In the genomic region with DNA sequence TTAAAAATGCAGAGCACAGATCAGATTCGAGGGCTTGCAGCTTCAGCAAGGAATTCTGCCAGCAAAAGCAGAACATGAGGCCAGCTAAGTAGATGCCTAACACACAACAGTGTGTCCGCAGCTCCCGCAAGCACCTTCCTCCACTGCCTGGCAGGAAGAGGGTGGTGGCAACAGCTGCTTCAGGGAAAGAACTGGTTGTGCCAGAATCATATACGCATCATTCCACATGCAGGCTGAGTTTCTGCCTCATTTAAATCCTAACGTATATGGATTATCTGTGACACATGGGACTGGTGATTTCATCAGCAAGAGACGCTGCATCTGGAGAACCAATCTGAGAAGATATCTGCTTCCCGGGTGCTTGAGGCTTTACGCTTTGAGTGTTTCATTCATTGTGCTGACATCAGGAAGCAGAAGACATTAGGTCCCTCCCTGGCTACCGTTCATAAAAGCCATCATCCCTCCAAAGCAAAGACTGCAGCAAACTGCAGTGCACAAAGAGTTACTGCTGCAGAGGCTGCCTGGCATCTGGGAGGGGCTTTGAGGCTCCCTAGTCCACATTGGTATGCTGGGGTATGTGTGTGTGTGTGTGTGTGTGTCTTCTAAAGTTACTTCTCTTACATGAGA, we compare ENCODE assay signal across 17 cellular contexts.
DNase-seq lines count a peak whose midpoint lies in the region; TF ChIP-seq lines count a peak whose summit lies in the region.
"Had no signal": no experiment of that assay in that cellular context is flagged by ENCODE, and none has a peak within 500 bp of the region (broad histone marks: within the 10 kb centered on the region; RNA-seq: fewer than 3 reads in every experiment).

No MANE protein-coding gene starts in this region.

- WGBS in mesendoderm (ENCODE audit: extremely low coverage, insufficient coverage, low lambda C conversion rate): no CpG with 5 or more reads among the region's 9 CpGs

- no peaks in the 10 kb centered on the region for H3K27me3 ChIP-seq in mesendoderm (ENCODE audit: insufficient read depth, low read length, poor library complexity)
- H3K27me3 ChIP-seq: uterus had no signal

- no peak overlapping the region for H3K23ac ChIP-seq in mesendoderm (ENCODE audit: low read length)

- H3K27me3 Mint-ChIP-seq in type B pancreatic cell: no peaks in the 10 kb centered on the region
- no peaks in the 10 kb centered on the region for H3K27me3 Mint-ChIP-seq in activated CD4-positive, alpha-beta T cell treated with anti-CD3 and anti-CD28 coated beads, Interleukin-2, amount 10 ng/mL, durations not matched to agents 24 days and 14 days

- H2BK15ac ChIP-seq in mesendoderm (replicated peaks; ENCODE audit: low read depth): no peak overlapping the region

- DNase-seq in NCI-H82 (lab: John Stamatoyannopoulos, UW) (peak; percentile 5), NCI-H82 treated with DMSO at 0.1 percent for 48 hours (lab: John Stamatoyannopoulos, UW; ENCODE audit: unreplicated experiment) (no peak), astrocyte of the hippocampus (ENCODE audit: low read depth, low spot score) (peak; percentile 61), mesendoderm (peak; percentile 20), type B pancreatic cell (ENCODE audit: extremely low spot score, unreplicated experiment) (no peak), NOMO-1 treated with DMSO at 0.1 percent for 48 hours (lab: John Stamatoyannopoulos, UW; ENCODE audit: unreplicated experiment) (no peak), NCI-H2171 treated with DMSO at 0.1 percent for 48 hours (lab: John Stamatoyannopoulos, UW) (no peak)
- no peak for DNase-seq in activated CD4-positive, alpha-beta T cell treated with anti-CD3 and anti-CD28 coated beads, Interleukin-2, amount 10 ng/mL, durations not matched to agents 24 days and 14 days
- DNase-seq: activated CD4-positive, alpha-beta T cell treated with anti-CD3 and anti-CD28 coated beads, Interleukin-2, amount 50 U/mL, for 1 hour; activated effector memory CD4-positive, alpha-beta T cell treated with anti-CD3 and anti-CD28 coated beads, Interleukin-2, amount 50 U/mL, for 16 hours; central memory CD4-positive, alpha-beta T cell; islet precursor cell; Karpas-422; naive B cell; NCI-H524 treated with DMSO at 0.1 percent for 48 hours; stimulated activated CD8-positive, alpha-beta memory T cell treated with anti-CD3 and anti-CD28 coated beads, Interleukin-4, amount 100 ng/mL, for 48 hours; uterus had no signal

- H3K56ac ChIP-seq in mesendoderm (ENCODE audit: low read length): no peak overlapping the region

- no peak overlapping the region for H3K27ac ChIP-seq in mesendoderm (ENCODE audit: low read depth, low read length)
- H3K27ac ChIP-seq: uterus had no signal

- H2BK5ac ChIP-seq in mesendoderm (ENCODE audit: low read length): no peak overlapping the region

- H4K8ac ChIP-seq in mesendoderm (ENCODE audit: low read depth, low read length): no peak overlapping the region

- intact Hi-C loops in activated CD4-positive, alpha-beta T cell treated with anti-CD3 and anti-CD28 coated beads, Interleukin-2, amount 10 ng/mL, durations not matched to agents 24 days and 14 days (cut with micrococcal nuclease): no loop called here

- no peak overlapping the region for H3K4me3 Mint-ChIP-seq in type B pancreatic cell
- H3K4me3 Mint-ChIP-seq in activated CD4-positive, alpha-beta T cell treated with anti-CD3 and anti-CD28 coated beads, Interleukin-2, amount 10 ng/mL, durations not matched to agents 24 days and 14 days: no peak overlapping the region
- H3K4me3 Mint-ChIP-seq: naive B cell had no signal

- no peak overlapping the region for H3K4me2 ChIP-seq in mesendoderm (ENCODE audit: low read length)

- H3K4me3 ChIP-seq in mesendoderm (ENCODE audit: low read length): no peak overlapping the region
- H3K4me3 ChIP-seq: uterus had no signal

- no peaks in the 10 kb centered on the region for H3K36me3 ChIP-seq in mesendoderm (ENCODE audit: control insufficient read depth, insufficient read depth, low read length)
- H3K36me3 ChIP-seq: uterus had no signal

- no peak overlapping the region for H2AK5ac ChIP-seq in mesendoderm (ENCODE audit: low read length)

- no peaks in the 10 kb centered on the region for H3K4me1 ChIP-seq in mesendoderm (ENCODE audit: control insufficient read depth, low read depth, low read length)
- H3K4me1 ChIP-seq: uterus had no signal

- peaks cover 8% of the 10 kb centered on the region for H3K36me3 Mint-ChIP-seq in type B pancreatic cell
- no peaks in the 10 kb centered on the region for H3K36me3 Mint-ChIP-seq in activated CD4-positive, alpha-beta T cell treated with anti-CD3 and anti-CD28 coated beads, Interleukin-2, amount 10 ng/mL, durations not matched to agents 24 days and 14 days (ENCODE audit: low read depth)
- H3K36me3 Mint-ChIP-seq: naive B cell had no signal

- H3K4ac ChIP-seq in mesendoderm (ENCODE audit: low read depth, low read length): no peak overlapping the region

- H3K79me1 ChIP-seq in mesendoderm (ENCODE audit: low read length): no peaks in the 10 kb centered on the region

- H3K18ac ChIP-seq in mesendoderm (ENCODE audit: low read length): no peak overlapping the region

- TF ChIP-seq CTCF in type B pancreatic cell (conservative IDR thresholded peaks at IDR 0.05): no peak

- no peak overlapping the region for H2BK120ac ChIP-seq in mesendoderm (ENCODE audit: low read depth, low read length)

- no peak overlapping the region for H3K9ac ChIP-seq in mesendoderm (ENCODE audit: low read length)

- H4K5ac ChIP-seq in mesendoderm (ENCODE audit: low read length): no peak overlapping the region

- H3K79me2 ChIP-seq in mesendoderm (ENCODE audit: control insufficient read depth, insufficient read depth, low read length): no peaks in the 10 kb centered on the region

- peak overlapping the region; percentile 53 for H3K27ac Mint-ChIP-seq in type B pancreatic cell
- H3K27ac Mint-ChIP-seq in activated CD4-positive, alpha-beta T cell treated with anti-CD3 and anti-CD28 coated beads, Interleukin-2, amount 10 ng/mL, durations not matched to agents 24 days and 14 days: no peak overlapping the region
- H3K27ac Mint-ChIP-seq: naive B cell had no signal

- H3K4me1 Mint-ChIP-seq in type B pancreatic cell (ENCODE audit: unreplicated experiment): peaks cover 18% of the 10 kb centered on the region
- H3K4me1 Mint-ChIP-seq in activated CD4-positive, alpha-beta T cell treated with anti-CD3 and anti-CD28 coated beads, Interleukin-2, amount 10 ng/mL, durations not matched to agents 24 days and 14 days: no peaks in the 10 kb centered on the region
- H3K4me1 Mint-ChIP-seq: naive B cell had no signal

- no peaks in the 10 kb centered on the region for H3K9me3 Mint-ChIP-seq in type B pancreatic cell
- no peaks in the 10 kb centered on the region for H3K9me3 Mint-ChIP-seq in activated CD4-positive, alpha-beta T cell treated with anti-CD3 and anti-CD28 coated beads, Interleukin-2, amount 10 ng/mL, durations not matched to agents 24 days and 14 days

Comparison
In these comparisons a context has a peak if more than half of its experiments do, and no peak if none do; other contexts are left out.
1. DNase-seq: peak in NCI-H82 (single experiment), astrocyte of the hippocampus (single experiment) and mesendoderm (single experiment); none in NCI-H82 treated with DMSO at 0.1 percent for 48 hours (single experiment), type B pancreatic cell (single experiment), NOMO-1 treated with DMSO at 0.1 percent for 48 hours (single experiment), NCI-H2171 treated with DMSO at 0.1 percent for 48 hours (single experiment) and activated CD4-positive, alpha-beta T cell treated with anti-CD3 and anti-CD28 coated beads, Interleukin-2, amount 10 ng/mL, durations not matched to agents 24 days and 14 days (single experiment).